Comparison of ENCODE assay signal across 1 cellular context in the genomic region with DNA sequence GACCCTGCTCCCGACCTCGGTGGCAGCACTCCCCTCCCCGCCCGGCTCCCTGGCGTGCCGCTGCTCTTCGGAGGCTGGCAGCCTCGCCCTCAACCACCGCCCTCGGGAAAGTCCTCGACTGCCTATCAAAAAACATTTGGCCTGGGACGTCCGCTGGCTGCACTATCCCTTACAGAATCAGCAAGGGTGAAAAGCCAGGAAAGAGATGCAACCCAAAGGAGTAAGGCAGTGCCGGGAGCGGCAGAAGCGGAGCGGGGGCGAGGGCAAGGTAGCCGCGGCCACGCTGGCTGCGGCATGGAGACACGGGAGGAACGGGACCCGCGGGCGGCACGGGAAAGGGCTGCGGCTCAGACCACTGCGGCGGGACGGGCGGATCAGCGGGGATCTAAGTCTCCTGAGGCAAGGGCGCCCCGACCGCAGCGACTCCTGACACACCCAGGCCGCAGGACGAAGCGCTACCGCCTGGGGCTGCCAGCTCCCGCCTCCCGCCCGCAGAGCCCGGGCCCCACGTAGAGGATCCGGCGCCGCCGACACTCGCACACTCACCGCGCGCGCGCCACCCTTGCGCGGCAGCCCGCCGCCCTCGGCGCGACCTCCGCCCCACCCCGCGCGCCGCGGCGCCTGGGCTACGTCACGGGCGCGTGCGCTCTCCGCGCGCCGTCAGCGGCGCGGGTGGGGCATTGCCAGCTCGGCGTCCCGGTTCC.
TF ChIP-seq lines count a peak whose summit lies in the region.

A gene with protein sequence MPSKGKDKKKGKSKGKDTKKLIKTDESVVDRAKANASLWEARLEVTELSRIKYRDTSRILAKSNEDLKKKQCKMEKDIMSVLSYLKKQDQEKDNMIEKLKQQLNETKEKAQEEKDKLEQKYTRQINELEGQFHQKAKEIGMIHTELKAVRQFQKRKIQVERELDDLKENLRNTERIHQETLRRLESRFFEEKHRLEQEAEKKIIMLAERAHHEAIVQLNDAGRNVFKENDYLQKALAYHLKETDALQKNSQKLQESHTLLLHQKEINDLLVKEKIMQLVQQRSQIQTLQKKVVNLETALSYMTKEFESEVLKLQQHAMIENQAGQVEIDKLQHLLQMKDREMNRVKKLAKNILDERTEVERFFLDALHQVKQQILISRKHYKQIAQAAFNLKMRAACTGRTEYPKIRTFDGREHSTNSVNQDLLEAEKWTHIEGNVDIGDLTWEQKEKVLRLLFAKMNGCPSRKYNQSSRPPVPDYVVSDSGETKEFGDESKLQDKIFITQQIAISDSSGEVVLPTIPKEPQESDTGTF (plus strand): TSS at position 646 of the 704 bp plus-strand sequence. CDS start 130 bp downstream, outside the sequence.
A gene with protein sequence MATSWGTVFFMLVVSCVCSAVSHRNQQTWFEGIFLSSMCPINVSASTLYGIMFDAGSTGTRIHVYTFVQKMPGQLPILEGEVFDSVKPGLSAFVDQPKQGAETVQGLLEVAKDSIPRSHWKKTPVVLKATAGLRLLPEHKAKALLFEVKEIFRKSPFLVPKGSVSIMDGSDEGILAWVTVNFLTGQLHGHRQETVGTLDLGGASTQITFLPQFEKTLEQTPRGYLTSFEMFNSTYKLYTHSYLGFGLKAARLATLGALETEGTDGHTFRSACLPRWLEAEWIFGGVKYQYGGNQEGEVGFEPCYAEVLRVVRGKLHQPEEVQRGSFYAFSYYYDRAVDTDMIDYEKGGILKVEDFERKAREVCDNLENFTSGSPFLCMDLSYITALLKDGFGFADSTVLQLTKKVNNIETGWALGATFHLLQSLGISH (minus strand): TSS at position 585 of the 704 bp plus-strand sequence. CDS start 31,186 bp downstream, outside the sequence.

TF ChIP-seq in HepG2, 621 proteins besides CTCF, POLR2A, EP300 and RAD21 (continued from another document and continues in another):
- TF ChIP-seq, protein P1, sequence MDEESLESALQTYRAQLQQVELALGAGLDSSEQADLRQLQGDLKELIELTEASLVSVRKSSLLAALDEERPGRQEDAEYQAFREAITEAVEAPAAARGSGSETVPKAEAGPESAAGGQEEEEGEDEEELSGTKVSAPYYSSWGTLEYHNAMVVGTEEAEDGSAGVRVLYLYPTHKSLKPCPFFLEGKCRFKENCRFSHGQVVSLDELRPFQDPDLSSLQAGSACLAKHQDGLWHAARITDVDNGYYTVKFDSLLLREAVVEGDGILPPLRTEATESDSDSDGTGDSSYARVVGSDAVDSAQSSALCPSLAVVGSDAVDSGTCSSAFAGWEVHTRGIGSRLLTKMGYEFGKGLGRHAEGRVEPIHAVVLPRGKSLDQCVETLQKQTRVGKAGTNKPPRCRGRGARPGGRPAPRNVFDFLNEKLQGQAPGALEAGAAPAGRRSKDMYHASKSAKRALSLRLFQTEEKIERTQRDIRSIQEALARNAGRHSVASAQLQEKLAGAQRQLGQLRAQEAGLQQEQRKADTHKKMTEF (CRISPR knock-in tag; IDR thresholded peaks at IDR 0.05), result peak; percentile 66; the same call in 1 of the 2 replicates
- no peak for TF ChIP-seq ZNF343 (CRISPR knock-in tag; IDR thresholded peaks at IDR 0.05)
- TF ChIP-seq, protein P2, sequence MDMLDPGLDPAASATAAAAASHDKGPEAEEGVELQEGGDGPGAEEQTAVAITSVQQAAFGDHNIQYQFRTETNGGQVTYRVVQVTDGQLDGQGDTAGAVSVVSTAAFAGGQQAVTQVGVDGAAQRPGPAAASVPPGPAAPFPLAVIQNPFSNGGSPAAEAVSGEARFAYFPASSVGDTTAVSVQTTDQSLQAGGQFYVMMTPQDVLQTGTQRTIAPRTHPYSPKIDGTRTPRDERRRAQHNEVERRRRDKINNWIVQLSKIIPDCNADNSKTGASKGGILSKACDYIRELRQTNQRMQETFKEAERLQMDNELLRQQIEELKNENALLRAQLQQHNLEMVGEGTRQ (IDR thresholded peaks at IDR 0.05; ENCODE audit: low read depth, low read length), result no peak
- TF ChIP-seq, protein P2 (CRISPR knock-in tag; IDR thresholded peaks at IDR 0.05; ENCODE audit: borderline replicate concordance), result 0 out of 2 replicates have a peak, but pooled peaks have one; percentile 23
- no peak for TF ChIP-seq LCORL (IDR thresholded peaks at IDR 0.05)
- TF ChIP-seq LCORL (CRISPR knock-in tag; IDR thresholded peaks at IDR 0.05), result no peak
- no peak for TF ChIP-seq ZNF629 (CRISPR knock-in tag; conservative IDR thresholded peaks at IDR 0.05)
- no peak for TF ChIP-seq MIER2 (CRISPR knock-in tag; IDR thresholded peaks at IDR 0.05)
- TF ChIP-seq, protein P3, sequence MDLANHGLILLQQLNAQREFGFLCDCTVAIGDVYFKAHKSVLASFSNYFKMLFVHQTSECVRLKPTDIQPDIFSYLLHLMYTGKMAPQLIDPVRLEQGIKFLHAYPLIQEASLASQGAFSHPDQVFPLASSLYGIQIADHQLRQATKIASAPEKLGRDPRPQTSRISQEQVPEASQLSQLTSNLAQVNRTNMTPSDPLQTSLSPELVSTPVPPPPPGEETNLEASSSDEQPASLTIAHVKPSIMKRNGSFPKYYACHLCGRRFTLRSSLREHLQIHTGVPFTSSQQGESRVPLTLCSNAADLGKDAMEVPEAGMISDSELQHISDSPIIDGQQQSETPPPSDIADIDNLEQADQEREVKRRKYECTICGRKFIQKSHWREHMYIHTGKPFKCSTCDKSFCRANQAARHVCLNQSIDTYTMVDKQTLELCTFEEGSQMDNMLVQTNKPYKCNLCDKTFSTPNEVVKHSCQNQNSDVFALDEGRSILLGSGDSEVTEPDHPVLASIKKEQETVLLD (CRISPR knock-in tag; IDR thresholded peaks at IDR 0.05; ENCODE audit: low read depth), result peak; percentile 55; the same call in 1 of the 2 replicates
- no peak for TF ChIP-seq EED (CRISPR knock-in tag; IDR thresholded peaks at IDR 0.05)
- TF ChIP-seq HOXA5 (CRISPR knock-in tag; IDR thresholded peaks at IDR 0.05), result 0 out of 2 replicates have a peak, but pooled peaks have one; percentile 49
- TF ChIP-seq FOXC1 (CRISPR knock-in tag; IDR thresholded peaks at IDR 0.05; ENCODE audit: borderline replicate concordance), result no peak
- TF ChIP-seq, protein P4, sequence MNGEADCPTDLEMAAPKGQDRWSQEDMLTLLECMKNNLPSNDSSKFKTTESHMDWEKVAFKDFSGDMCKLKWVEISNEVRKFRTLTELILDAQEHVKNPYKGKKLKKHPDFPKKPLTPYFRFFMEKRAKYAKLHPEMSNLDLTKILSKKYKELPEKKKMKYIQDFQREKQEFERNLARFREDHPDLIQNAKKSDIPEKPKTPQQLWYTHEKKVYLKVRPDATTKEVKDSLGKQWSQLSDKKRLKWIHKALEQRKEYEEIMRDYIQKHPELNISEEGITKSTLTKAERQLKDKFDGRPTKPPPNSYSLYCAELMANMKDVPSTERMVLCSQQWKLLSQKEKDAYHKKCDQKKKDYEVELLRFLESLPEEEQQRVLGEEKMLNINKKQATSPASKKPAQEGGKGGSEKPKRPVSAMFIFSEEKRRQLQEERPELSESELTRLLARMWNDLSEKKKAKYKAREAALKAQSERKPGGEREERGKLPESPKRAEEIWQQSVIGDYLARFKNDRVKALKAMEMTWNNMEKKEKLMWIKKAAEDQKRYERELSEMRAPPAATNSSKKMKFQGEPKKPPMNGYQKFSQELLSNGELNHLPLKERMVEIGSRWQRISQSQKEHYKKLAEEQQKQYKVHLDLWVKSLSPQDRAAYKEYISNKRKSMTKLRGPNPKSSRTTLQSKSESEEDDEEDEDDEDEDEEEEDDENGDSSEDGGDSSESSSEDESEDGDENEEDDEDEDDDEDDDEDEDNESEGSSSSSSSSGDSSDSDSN (CRISPR knock-in tag; IDR thresholded peaks at IDR 0.05), result peak; percentile 92
- TF ChIP-seq, protein P5, sequence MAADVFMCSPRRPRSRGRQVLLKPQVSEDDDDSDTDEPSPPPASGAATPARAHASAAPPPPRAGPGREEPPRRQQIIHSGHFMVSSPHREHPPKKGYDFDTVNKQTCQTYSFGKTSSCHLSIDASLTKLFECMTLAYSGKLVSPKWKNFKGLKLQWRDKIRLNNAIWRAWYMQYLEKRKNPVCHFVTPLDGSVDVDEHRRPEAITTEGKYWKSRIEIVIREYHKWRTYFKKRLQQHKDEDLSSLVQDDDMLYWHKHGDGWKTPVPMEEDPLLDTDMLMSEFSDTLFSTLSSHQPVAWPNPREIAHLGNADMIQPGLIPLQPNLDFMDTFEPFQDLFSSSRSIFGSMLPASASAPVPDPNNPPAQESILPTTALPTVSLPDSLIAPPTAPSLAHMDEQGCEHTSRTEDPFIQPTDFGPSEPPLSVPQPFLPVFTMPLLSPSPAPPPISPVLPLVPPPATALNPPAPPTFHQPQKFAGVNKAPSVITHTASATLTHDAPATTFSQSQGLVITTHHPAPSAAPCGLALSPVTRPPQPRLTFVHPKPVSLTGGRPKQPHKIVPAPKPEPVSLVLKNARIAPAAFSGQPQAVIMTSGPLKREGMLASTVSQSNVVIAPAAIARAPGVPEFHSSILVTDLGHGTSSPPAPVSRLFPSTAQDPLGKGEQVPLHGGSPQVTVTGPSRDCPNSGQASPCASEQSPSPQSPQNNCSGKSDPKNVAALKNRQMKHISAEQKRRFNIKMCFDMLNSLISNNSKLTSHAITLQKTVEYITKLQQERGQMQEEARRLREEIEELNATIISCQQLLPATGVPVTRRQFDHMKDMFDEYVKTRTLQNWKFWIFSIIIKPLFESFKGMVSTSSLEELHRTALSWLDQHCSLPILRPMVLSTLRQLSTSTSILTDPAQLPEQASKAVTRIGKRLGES (CRISPR knock-in tag; IDR thresholded peaks at IDR 0.05; ENCODE audit: borderline replicate concordance), result no peak
- TF ChIP-seq, protein P6, sequence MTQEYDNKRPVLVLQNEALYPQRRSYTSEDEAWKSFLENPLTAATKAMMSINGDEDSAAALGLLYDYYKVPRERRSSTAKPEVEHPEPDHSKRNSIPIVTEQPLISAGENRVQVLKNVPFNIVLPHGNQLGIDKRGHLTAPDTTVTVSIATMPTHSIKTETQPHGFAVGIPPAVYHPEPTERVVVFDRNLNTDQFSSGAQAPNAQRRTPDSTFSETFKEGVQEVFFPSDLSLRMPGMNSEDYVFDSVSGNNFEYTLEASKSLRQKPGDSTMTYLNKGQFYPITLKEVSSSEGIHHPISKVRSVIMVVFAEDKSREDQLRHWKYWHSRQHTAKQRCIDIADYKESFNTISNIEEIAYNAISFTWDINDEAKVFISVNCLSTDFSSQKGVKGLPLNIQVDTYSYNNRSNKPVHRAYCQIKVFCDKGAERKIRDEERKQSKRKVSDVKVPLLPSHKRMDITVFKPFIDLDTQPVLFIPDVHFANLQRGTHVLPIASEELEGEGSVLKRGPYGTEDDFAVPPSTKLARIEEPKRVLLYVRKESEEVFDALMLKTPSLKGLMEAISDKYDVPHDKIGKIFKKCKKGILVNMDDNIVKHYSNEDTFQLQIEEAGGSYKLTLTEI (CRISPR knock-in tag; conservative IDR thresholded peaks at IDR 0.05), result no peak
- 0 out of 2 replicates have a peak, but pooled peaks have one; percentile 60 for TF ChIP-seq ZNF205 (CRISPR knock-in tag; IDR thresholded peaks at IDR 0.05)
- no peak for TF ChIP-seq ZNF878 (CRISPR knock-in tag; IDR thresholded peaks at IDR 0.05)
- TF ChIP-seq, protein P7, sequence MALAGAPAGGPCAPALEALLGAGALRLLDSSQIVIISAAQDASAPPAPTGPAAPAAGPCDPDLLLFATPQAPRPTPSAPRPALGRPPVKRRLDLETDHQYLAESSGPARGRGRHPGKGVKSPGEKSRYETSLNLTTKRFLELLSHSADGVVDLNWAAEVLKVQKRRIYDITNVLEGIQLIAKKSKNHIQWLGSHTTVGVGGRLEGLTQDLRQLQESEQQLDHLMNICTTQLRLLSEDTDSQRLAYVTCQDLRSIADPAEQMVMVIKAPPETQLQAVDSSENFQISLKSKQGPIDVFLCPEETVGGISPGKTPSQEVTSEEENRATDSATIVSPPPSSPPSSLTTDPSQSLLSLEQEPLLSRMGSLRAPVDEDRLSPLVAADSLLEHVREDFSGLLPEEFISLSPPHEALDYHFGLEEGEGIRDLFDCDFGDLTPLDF (CRISPR knock-in tag; IDR thresholded peaks at IDR 0.05), result no peak; the same call in 1 of the 2 replicates
- no peak for TF ChIP-seq MYNN (CRISPR knock-in tag; IDR thresholded peaks at IDR 0.05; ENCODE audit: low read depth)
- TF ChIP-seq PAX8 (CRISPR knock-in tag; IDR thresholded peaks at IDR 0.05; ENCODE audit: borderline replicate concordance), result 0 out of 2 replicates have a peak, but pooled peaks have one; percentile 69
- TF ChIP-seq KAT8 (CRISPR knock-in tag; IDR thresholded peaks at IDR 0.05), result peak; percentile 33; the same call in 1 of the 2 replicates
- peak; percentile 90; the same call in 1 of the 2 replicates for TF ChIP-seq CREB1 (IDR thresholded peaks at IDR 0.05)
- TF ChIP-seq CREB1 (CRISPR knock-in tag; IDR thresholded peaks at IDR 0.05), result no peak
- TF ChIP-seq ZNF672 (CRISPR knock-in tag; IDR thresholded peaks at IDR 0.05), result no peak
- no peak for TF ChIP-seq ZNF644 (CRISPR knock-in tag; IDR thresholded peaks at IDR 0.05; ENCODE audit: low read depth)
- 0 out of 2 replicates have a peak, but pooled peaks have one; percentile 31 for TF ChIP-seq ZFP36L1 (CRISPR knock-in tag; IDR thresholded peaks at IDR 0.05)
- TF ChIP-seq, protein P8, sequence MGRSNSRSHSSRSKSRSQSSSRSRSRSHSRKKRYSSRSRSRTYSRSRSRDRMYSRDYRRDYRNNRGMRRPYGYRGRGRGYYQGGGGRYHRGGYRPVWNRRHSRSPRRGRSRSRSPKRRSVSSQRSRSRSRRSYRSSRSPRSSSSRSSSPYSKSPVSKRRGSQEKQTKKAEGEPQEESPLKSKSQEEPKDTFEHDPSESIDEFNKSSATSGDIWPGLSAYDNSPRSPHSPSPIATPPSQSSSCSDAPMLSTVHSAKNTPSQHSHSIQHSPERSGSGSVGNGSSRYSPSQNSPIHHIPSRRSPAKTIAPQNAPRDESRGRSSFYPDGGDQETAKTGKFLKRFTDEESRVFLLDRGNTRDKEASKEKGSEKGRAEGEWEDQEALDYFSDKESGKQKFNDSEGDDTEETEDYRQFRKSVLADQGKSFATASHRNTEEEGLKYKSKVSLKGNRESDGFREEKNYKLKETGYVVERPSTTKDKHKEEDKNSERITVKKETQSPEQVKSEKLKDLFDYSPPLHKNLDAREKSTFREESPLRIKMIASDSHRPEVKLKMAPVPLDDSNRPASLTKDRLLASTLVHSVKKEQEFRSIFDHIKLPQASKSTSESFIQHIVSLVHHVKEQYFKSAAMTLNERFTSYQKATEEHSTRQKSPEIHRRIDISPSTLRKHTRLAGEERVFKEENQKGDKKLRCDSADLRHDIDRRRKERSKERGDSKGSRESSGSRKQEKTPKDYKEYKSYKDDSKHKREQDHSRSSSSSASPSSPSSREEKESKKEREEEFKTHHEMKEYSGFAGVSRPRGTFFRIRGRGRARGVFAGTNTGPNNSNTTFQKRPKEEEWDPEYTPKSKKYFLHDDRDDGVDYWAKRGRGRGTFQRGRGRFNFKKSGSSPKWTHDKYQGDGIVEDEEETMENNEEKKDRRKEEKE (IDR thresholded peaks at IDR 0.05), result no peak
- no peak for TF ChIP-seq NAIF1 (CRISPR knock-in tag; IDR thresholded peaks at IDR 0.05; ENCODE audit: borderline replicate concordance)
- TF ChIP-seq, protein P9, sequence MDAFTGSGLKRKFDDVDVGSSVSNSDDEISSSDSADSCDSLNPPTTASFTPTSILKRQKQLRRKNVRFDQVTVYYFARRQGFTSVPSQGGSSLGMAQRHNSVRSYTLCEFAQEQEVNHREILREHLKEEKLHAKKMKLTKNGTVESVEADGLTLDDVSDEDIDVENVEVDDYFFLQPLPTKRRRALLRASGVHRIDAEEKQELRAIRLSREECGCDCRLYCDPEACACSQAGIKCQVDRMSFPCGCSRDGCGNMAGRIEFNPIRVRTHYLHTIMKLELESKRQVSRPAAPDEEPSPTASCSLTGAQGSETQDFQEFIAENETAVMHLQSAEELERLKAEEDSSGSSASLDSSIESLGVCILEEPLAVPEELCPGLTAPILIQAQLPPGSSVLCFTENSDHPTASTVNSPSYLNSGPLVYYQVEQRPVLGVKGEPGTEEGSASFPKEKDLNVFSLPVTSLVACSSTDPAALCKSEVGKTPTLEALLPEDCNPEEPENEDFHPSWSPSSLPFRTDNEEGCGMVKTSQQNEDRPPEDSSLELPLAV (CRISPR knock-in tag; conservative IDR thresholded peaks at IDR 0.05; ENCODE audit: low read depth), result no peak
